ENCODE assay signal across 11 cellular contexts in genomic region chr7:4144801-4145470, GRCh38.
DNase-seq lines count a peak whose midpoint lies in the region; ATAC-seq and TF ChIP-seq lines count a peak whose summit lies in the region.
"Had no signal": no experiment of that assay in that cellular context is flagged by ENCODE, and none has a peak within 500 bp of the region (broad histone marks: within the 10 kb centered on the region; RNA-seq: fewer than 3 reads in every experiment).

No MANE protein-coding gene starts in this region.

- no peak for DNase-seq in activated T-cell treated with anti-CD3 and anti-CD28 coated beads, Interleukin-2, amount 50 U/mL, for 72 hours
- DNase-seq in activated T-cell treated with anti-CD3 and anti-CD28 coated beads for 4 hours (no peak), esophagus squamous epithelium (lab: John Stamatoyannopoulos, UW) (no peak), mesothelial cell of epicardium (ENCODE audit: low spot score in 2 of 2, unreplicated experiment in 2 of 2) (peak; percentile 50 to 54), upper lobe of right lung (no peak), NCI-H2196 treated with DMSO at 0.1 percent for 48 hours (lab: John Stamatoyannopoulos, UW; ENCODE audit: unreplicated experiment) (no peak), ACHN (no peak)
- DNase-seq: effector memory CD8-positive, alpha-beta T cell; MM.1S; naive B cell had no signal

- H3K27me3 ChIP-seq in esophagus squamous epithelium (peaks cover 0 to 71% (median 0%) of the 10 kb centered on the region in 4 donors), upper lobe of right lung (no peaks in the 10 kb centered on the region)

- no peak overlapping the region for H3K27ac ChIP-seq in esophagus squamous epithelium
- no peak overlapping the region for H3K27ac ChIP-seq in upper lobe of right lung

- in situ Hi-C loops in ACHN (cut with HindIII; ENCODE audit: low pct_ligation_motif_present, low pct_unique_long_range_greater_than_20kb, low sequenced_read_pairs), result no loop called here

- no peak for ATAC-seq in activated T-cell treated with anti-CD3 and anti-CD28 coated beads, Interleukin-2, amount 50 U/mL, for 72 hours (replicated peaks in 1 of 2)
- ATAC-seq in upper lobe of right lung, result peak; percentile 35
- ATAC-seq in HG03342 (IDR thresholded peaks at IDR 0.05; ENCODE audit: unreplicated experiment), result no peak
- ATAC-seq: effector memory CD8-positive, alpha-beta T cell had no signal

- H3K27ac Mint-ChIP-seq in activated T-cell treated with anti-CD3 and anti-CD28 coated beads, Interleukin-2, amount 50 U/mL, for 72 hours, result no peak overlapping the region
- peak overlapping the region; percentile 40 for H3K27ac Mint-ChIP-seq in mesothelial cell of epicardium
- H3K27ac Mint-ChIP-seq: effector memory CD8-positive, alpha-beta T cell had no signal

- H3K4me1 ChIP-seq in esophagus squamous epithelium (peaks cover 2 to 15% (median 3%) of the 10 kb centered on the region in 3 donors), upper lobe of right lung (no peaks in the 10 kb centered on the region)

- H3K9me3 Mint-ChIP-seq in activated T-cell treated with anti-CD3 and anti-CD28 coated beads, Interleukin-2, amount 50 U/mL, for 72 hours, result no peaks in the 10 kb centered on the region
- no peaks in the 10 kb centered on the region for H3K9me3 Mint-ChIP-seq in mesothelial cell of epicardium
- H3K9me3 Mint-ChIP-seq: effector memory CD8-positive, alpha-beta T cell had no signal

- TF ChIP-seq CTCF in esophagus squamous epithelium (IDR thresholded peaks at IDR 0.05) (no peak), mesothelial cell of epicardium (IDR thresholded peaks at IDR 0.05; ENCODE audit: unreplicated experiment) (no peak), upper lobe of right lung (IDR thresholded peaks at IDR 0.05) (no peak)

- peaks cover 4% of the 10 kb centered on the region for H3K4me1 Mint-ChIP-seq in activated T-cell treated with anti-CD3 and anti-CD28 coated beads, Interleukin-2, amount 50 U/mL, for 72 hours (ENCODE audit: low read depth)
- H3K4me1 Mint-ChIP-seq in mesothelial cell of epicardium, result peaks cover 30% of the 10 kb centered on the region

- peaks cover 8% of the 10 kb centered on the region for H3K27me3 Mint-ChIP-seq in activated T-cell treated with anti-CD3 and anti-CD28 coated beads, Interleukin-2, amount 50 U/mL, for 72 hours (ENCODE audit: low read depth)
- H3K27me3 Mint-ChIP-seq in mesothelial cell of epicardium (ENCODE audit: low read depth), result no peaks in the 10 kb centered on the region

- no peaks in the 10 kb centered on the region for H3K36me3 ChIP-seq in esophagus squamous epithelium
- no peaks in the 10 kb centered on the region for H3K36me3 ChIP-seq in upper lobe of right lung

- no peaks in the 10 kb centered on the region for H3K36me3 Mint-ChIP-seq in activated T-cell treated with anti-CD3 and anti-CD28 coated beads, Interleukin-2, amount 50 U/mL, for 72 hours (ENCODE audit: insufficient read depth in 2 of 2)
- no peaks in the 10 kb centered on the region for H3K36me3 Mint-ChIP-seq in mesothelial cell of epicardium
- H3K36me3 Mint-ChIP-seq: naive B cell had no signal

- intact Hi-C loops in esophagus squamous epithelium (cut with DNase I) (no loop called here), upper lobe of right lung (cut with DNase I) (no loop called here)

- H3K4me3 Mint-ChIP-seq in activated T-cell treated with anti-CD3 and anti-CD28 coated beads, Interleukin-2, amount 50 U/mL, for 72 hours, result peak overlapping the region; percentile 51 to 52
- peak overlapping the region; percentile 65 for H3K4me3 Mint-ChIP-seq in mesothelial cell of epicardium
- H3K4me3 Mint-ChIP-seq: effector memory CD8-positive, alpha-beta T cell; naive B cell had no signal

- WGBS in esophagus squamous epithelium, 2 donors, result 22 to 50% methylated on average over 13 to 14 of the region's 26 CpGs

- peak overlapping the region in 3 of 4 donors; percentile 6 to 45 (median 23) for H3K4me3 ChIP-seq in esophagus squamous epithelium
- H3K4me3 ChIP-seq in upper lobe of right lung, result no peak overlapping the region

- TF ChIP-seq POLR2A in esophagus squamous epithelium (IDR thresholded peaks at IDR 0.05), result no peak

- H3K9me3 ChIP-seq in esophagus squamous epithelium (no peaks in the 10 kb centered on the region), upper lobe of right lung (no peaks in the 10 kb centered on the region)

Comparison
In these comparisons a context has a peak if more than half of its experiments do, and no peak if none do; other contexts are left out.
1. DNase-seq: peak in mesothelial cell of epicardium (2 of 2); none in activated T-cell treated with anti-CD3 and anti-CD28 coated beads, Interleukin-2, amount 50 U/mL, for 72 hours (0 of 2), activated T-cell treated with anti-CD3 and anti-CD28 coated beads for 4 hours (single experiment), esophagus squamous epithelium (single experiment), upper lobe of right lung (single experiment), NCI-H2196 treated with DMSO at 0.1 percent for 48 hours (single experiment) and ACHN (single experiment).